In genomic region chr14:61720302-61720677, GRCh38 we compare ENCODE assay signal across 11 cellular contexts. TPM values are rescaled to one million over a fixed set of nuclear protein-coding genes. Genes with fewer than 3 reads are reported as not detected.
A peak's percentile ranks its signal among the peaks of the same experiment; 100 is the strongest.
DNase-seq lines count a peak whose midpoint lies in the region; ATAC-seq and TF ChIP-seq lines count a peak whose summit lies in the region.
"Had no signal": no experiment of that assay in that cellular context is flagged by ENCODE, and none has a peak within 500 bp of the region (broad histone marks: within the 10 kb centered on the region; RNA-seq: fewer than 3 reads in every experiment).

No MANE protein-coding gene starts in this region.

- H3K9me2 ChIP-seq in HCT116 (ENCODE audit: insufficient read depth) = no peaks in the 10 kb centered on the region

- H3K27ac Mint-ChIP-seq in activated naive CD4-positive, alpha-beta T cell treated with anti-CD3 and anti-CD28 coated beads, Interleukin-2, amount 50 U/mL, for 72 hours = peak overlapping the region; percentile 24 to 70
- peak overlapping the region; percentile 40 for H3K27ac Mint-ChIP-seq in mesothelial cell of epicardium

- intact Hi-C loops in HCT116 (cut with micrococcal nuclease) = no loop called here

- no peak for TF ChIP-seq POLR2A in HCT116 (IDR thresholded peaks at IDR 0.05; ENCODE audit: borderline replicate concordance, extremely low read depth, insufficient read depth, insufficient read length)

- ATAC-seq in HCT116 (no peak), GM18511 (IDR thresholded peaks at IDR 0.05; ENCODE audit: unreplicated experiment) (no peak)
- no peak for ATAC-seq in activated naive CD4-positive, alpha-beta T cell treated with anti-CD3 and anti-CD28 coated beads, Interleukin-2, amount 50 U/mL, for 72 hours

- H3K4me3 ChIP-seq in BLaER1 (no peak overlapping the region; the same call in 1 of the 2 replicates), HCT116 (replicated peaks in 1 of 2; ENCODE audit: low read depth in 1 of 2, low read length in 2 of 2) (no peak overlapping the region; a peak in 1 of 4 replicates)

- H3K9me3 ChIP-seq in BLaER1 (no peaks in the 10 kb centered on the region), HCT116 (ENCODE audit: control insufficient read depth in 1 of 2, insufficient read depth in 1 of 2, low read depth in 1 of 2, low read length in 2 of 2) (no peaks in the 10 kb centered on the region)

- peaks cover 100% of the 10 kb centered on the region for H4K20me1 ChIP-seq in BLaER1
- H4K20me1 ChIP-seq in HCT116 (ENCODE audit: insufficient read depth) = peaks cover 6% of the 10 kb centered on the region

- RAD21 ChIA-PET in HCT116 (lab: Charles Lee; ENCODE audit: low non-redundant PET in 1 of 2, low total read pairs in 2 of 2, uncharacterized antibody in 2 of 2, unreplicated experiment in 2 of 2) = no interaction called here

- no peak overlapping the region for H2AFZ ChIP-seq in HCT116 (ENCODE audit: low read depth, low read length, poor library complexity, severe bottlenecking)

- H3K4me1 Mint-ChIP-seq in mesothelial cell of epicardium = peaks cover 33% of the 10 kb centered on the region

- no peak overlapping the region for H3K4me3 Mint-ChIP-seq in mesothelial cell of epicardium
- H3K4me3 Mint-ChIP-seq: nephron had no signal

- H3K27ac ChIP-seq in BLaER1 (peak overlapping the region; percentile 64), HCT116 (ENCODE audit: low read depth, low read length) (no peak overlapping the region)

- peaks cover 89% of the 10 kb centered on the region for H3K79me2 ChIP-seq in HCT116 (ENCODE audit: insufficient read depth, low read length)

- no peak for TF ChIP-seq CTCF in HCT116 (IDR thresholded peaks at IDR 0.05 in 2 of 3, conservative IDR thresholded peaks at IDR 0.05 in 1 of 3; ENCODE audit: borderline replicate concordance in 1 of 3, insufficient read depth in 1 of 3, low read depth in 2 of 3, low read length in 2 of 3)
- no peak for TF ChIP-seq CTCF in mesothelial cell of epicardium (IDR thresholded peaks at IDR 0.05; ENCODE audit: unreplicated experiment)

- H3K9ac ChIP-seq in BLaER1 = peak overlapping the region; percentile 45
- H3K9ac ChIP-seq in HCT116 (ENCODE audit: low read length) = no peak overlapping the region

- H3K4me2 ChIP-seq in BLaER1 (peak overlapping the region; percentile 83), HCT116 (ENCODE audit: low read length) (peak overlapping the region; percentile 26)

- peaks cover 13 to 28% of the 10 kb centered on the region in 2 donors for H3K36me3 Mint-ChIP-seq in activated naive CD4-positive, alpha-beta T cell treated with anti-CD3 and anti-CD28 coated beads, Interleukin-2, amount 50 U/mL, for 72 hours
- peaks cover 20% of the 10 kb centered on the region for H3K36me3 Mint-ChIP-seq in mesothelial cell of epicardium

- no peak for TF ChIP-seq RAD21 in HCT116 (IDR thresholded peaks at IDR 0.05; ENCODE audit: low read depth)

- H3K27me3 ChIP-seq in BLaER1 (no peaks in the 10 kb centered on the region), HCT116 (ENCODE audit: insufficient read depth, low read length) (no peaks in the 10 kb centered on the region)

- no peaks in the 10 kb centered on the region for H3K27me3 Mint-ChIP-seq in mesothelial cell of epicardium (ENCODE audit: low read depth)

- POLR2A ChIA-PET in HCT116 (lab: Charles Lee) = interaction anchor here (0.8 to 1.3 kb wide), 2 partner anchors 25 to 153 kb away, joined by 3 read pairs; partner anchors contain the start of gene HIF1A

- H3K36me3 ChIP-seq in BLaER1 = peaks cover 48% of the 10 kb centered on the region
- H3K36me3 ChIP-seq in HCT116 (ENCODE audit: control insufficient read depth in 1 of 2, insufficient read depth in 2 of 2, low read length in 2 of 2) = peaks cover 12 to 17% of the 10 kb centered on the region in 2 experiments; a peak in 3 of 4 replicates

- no peaks in the 10 kb centered on the region for H3K9me3 Mint-ChIP-seq in activated naive CD4-positive, alpha-beta T cell treated with anti-CD3 and anti-CD28 coated beads, Interleukin-2, amount 50 U/mL, for 72 hours
- H3K9me3 Mint-ChIP-seq in mesothelial cell of epicardium = no peaks in the 10 kb centered on the region
- H3K9me3 Mint-ChIP-seq: nephron had no signal

- DNase-seq in HCT116 (ENCODE audit: low read depth, low spot score) (no peak), mesothelial cell of epicardium (ENCODE audit: low spot score in 2 of 2, unreplicated experiment in 2 of 2) (no peak), GDM1 (lab: John Stamatoyannopoulos, UW) (no peak), kidney glomerular epithelial cell (lab: John Stamatoyannopoulos, UW) (no peak), DMS114 treated with DMSO at 0.1 percent for 48 hours (lab: John Stamatoyannopoulos, UW; ENCODE audit: unreplicated experiment) (no peak)
- DNase-seq in activated naive CD4-positive, alpha-beta T cell treated with anti-CD3 and anti-CD28 coated beads, Interleukin-2, amount 50 U/mL, for 72 hours (ENCODE audit: low spot score in 2 of 2) = no peak
- DNase-seq: effector CD8-positive, alpha-beta T cell; NCI-H187 had no signal

- CTCF ChIA-PET in HCT116 (lab: Charles Lee) = interaction anchor here (0.9 kb wide), 1 partner anchor 118 kb away, joined by 3 read pairs; no protein-coding TSS in a partner anchor

- H3K4me1 ChIP-seq in BLaER1 = peaks cover 58% of the 10 kb centered on the region
- peaks cover 8 to 37% of the 10 kb centered on the region in 2 experiments for H3K4me1 ChIP-seq in HCT116 (ENCODE audit: control insufficient read depth in 1 of 2, insufficient read depth in 2 of 2, low read length in 2 of 2)

- no TSS peak for BruUV-seq in HCT116 (replicated peaks; lab: Mats Ljungman, UMichigan)

TF ChIP-seq in HCT116, 20 proteins besides CTCF, POLR2A, EP300 and RAD21:
- TF ChIP-seq CEBPB (IDR thresholded peaks at IDR 0.05; ENCODE audit: low read depth) = no peak
- no peak for TF ChIP-seq ELF1 (IDR thresholded peaks at IDR 0.05; ENCODE audit: borderline replicate concordance, low read depth)
- TF ChIP-seq YY1 (IDR thresholded peaks at IDR 0.05; ENCODE audit: extremely low read depth, insufficient replicate concordance, low read depth, low read length) = no peak
- TF ChIP-seq SP1 (IDR thresholded peaks at IDR 0.05; ENCODE audit: low read depth) = no peak
- no peak for TF ChIP-seq SIN3A (IDR thresholded peaks at IDR 0.05; ENCODE audit: low read depth)
- no peak for TF ChIP-seq EGR1 (IDR thresholded peaks at IDR 0.05; ENCODE audit: low read depth)
- TF ChIP-seq ZFX (IDR thresholded peaks at IDR 0.05) = no peak
- TF ChIP-seq ATF3 (IDR thresholded peaks at IDR 0.05) = no peak
- TF ChIP-seq, protein P1, sequence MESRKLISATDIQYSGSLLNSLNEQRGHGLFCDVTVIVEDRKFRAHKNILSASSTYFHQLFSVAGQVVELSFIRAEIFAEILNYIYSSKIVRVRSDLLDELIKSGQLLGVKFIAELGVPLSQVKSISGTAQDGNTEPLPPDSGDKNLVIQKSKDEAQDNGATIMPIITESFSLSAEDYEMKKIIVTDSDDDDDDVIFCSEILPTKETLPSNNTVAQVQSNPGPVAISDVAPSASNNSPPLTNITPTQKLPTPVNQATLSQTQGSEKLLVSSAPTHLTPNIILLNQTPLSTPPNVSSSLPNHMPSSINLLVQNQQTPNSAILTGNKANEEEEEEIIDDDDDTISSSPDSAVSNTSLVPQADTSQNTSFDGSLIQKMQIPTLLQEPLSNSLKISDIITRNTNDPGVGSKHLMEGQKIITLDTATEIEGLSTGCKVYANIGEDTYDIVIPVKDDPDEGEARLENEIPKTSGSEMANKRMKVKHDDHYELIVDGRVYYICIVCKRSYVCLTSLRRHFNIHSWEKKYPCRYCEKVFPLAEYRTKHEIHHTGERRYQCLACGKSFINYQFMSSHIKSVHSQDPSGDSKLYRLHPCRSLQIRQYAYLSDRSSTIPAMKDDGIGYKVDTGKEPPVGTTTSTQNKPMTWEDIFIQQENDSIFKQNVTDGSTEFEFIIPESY (IDR thresholded peaks at IDR 0.05; ENCODE audit: extremely low read depth, insufficient replicate concordance, low read length) = no peak

RNA-seq across cellular contexts. Expression of gene HIF1A, which starts 25.0 kb away (rescaled TPM):
- total RNA-seq in HCT116 (2021; ENCODE audit: unreplicated experiment) = 113 TPM
- 38.1 and 52.7 TPM in 2 replicates for polyA plus RNA-seq in HCT116 (2012)
- total RNA-seq in activated naive CD4-positive, alpha-beta T cell treated with anti-CD3 and anti-CD28 coated beads, Interleukin-2, amount 50 U/mL, for 72 hours = 100 to 1,000 TPM; 165 to 170 TPM
- 124 to 133 TPM (median 126 TPM) in 3 replicates for total RNA-seq in mesothelial cell of epicardium

RNA-seq across cellular contexts. Expression of gene SNAPC1, which starts 41.9 kb away (rescaled TPM):
- total RNA-seq in HCT116 (2021; ENCODE audit: unreplicated experiment) = 8.2 TPM
- polyA plus RNA-seq in HCT116 (2012) = 4.7 and 7.2 TPM in 2 replicates
- 10 to 100 TPM; 10.5 to 11.4 TPM for total RNA-seq in activated naive CD4-positive, alpha-beta T cell treated with anti-CD3 and anti-CD28 coated beads, Interleukin-2, amount 50 U/mL, for 72 hours
- 6.2 to 6.6 TPM (median 6.6 TPM) in 3 replicates for total RNA-seq in mesothelial cell of epicardium
